In genomic region chr9:21873540-21874221, GRCh38 we compare ENCODE assay signal across 1 cellular context.
TF ChIP-seq lines count a peak whose summit lies in the region.

No MANE protein-coding gene starts in this region.

TF ChIP-seq in SK-N-SH treated with all-trans-retinoic acid at 6 μM for 48 hours, 23 proteins besides CTCF, POLR2A, EP300 and RAD21 (continued from another document):
- TF ChIP-seq PPARA (CRISPR knock-in tag; IDR thresholded peaks at IDR 0.05; ENCODE audit: borderline replicate concordance) (no peak), OSR1 (CRISPR knock-in tag; IDR thresholded peaks at IDR 0.05) (no peak)
TF ChIP-seq in SK-N-SH treated with all-trans-retinoic acid at 6 μM for 48 hours: peak in this region for 0.
